Comparison of ENCODE assay signal across 24 cellular contexts in the genomic region with DNA sequence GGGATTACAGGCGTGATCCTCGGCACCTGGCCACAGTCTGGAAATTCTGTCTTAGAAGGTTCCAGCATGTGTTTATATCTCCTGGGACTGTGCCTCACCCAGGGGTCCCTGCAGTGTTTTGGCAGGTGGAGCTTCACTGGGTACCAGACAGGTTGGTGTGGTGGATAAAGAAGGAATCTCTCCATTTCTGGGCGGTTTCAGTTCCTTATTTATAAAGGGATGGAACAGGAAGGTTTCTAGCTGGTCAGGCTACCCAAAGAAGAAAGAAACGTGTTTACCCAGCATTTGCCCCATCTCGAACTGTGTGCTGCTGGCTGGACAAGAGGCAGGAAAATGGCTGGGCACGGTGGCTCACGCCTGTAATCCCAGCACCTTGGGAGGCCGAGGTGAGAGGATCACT. TPM values are rescaled to one million over a fixed set of nuclear protein-coding genes. Genes with fewer than 3 reads are reported as not detected.
DNase-seq lines count a peak whose midpoint lies in the region; ATAC-seq and TF ChIP-seq lines count a peak whose summit lies in the region.
"Had no signal": no experiment of that assay in that cellular context is flagged by ENCODE, and none has a peak within 500 bp of the region (broad histone marks: within the 10 kb centered on the region; RNA-seq: fewer than 3 reads in every experiment).

No MANE protein-coding gene starts in this region.

- DNase-seq in activated CD8-positive, alpha-beta memory T cell treated with anti-CD3 and anti-CD28 coated beads, Interleukin-2, amount 10 ng/mL, durations not matched to agents 7 days and 5 days = no peak
- DNase-seq in activated CD8-positive, alpha-beta memory T cell treated with anti-CD3 and anti-CD28 coated beads for 24 hours = no peak
- no peak for DNase-seq in HL-60 (ENCODE audit: low read depth in 1 of 2, low spot score in 1 of 2)
- no peak for DNase-seq in stimulated activated effector memory CD8-positive, alpha-beta T cell treated with anti-CD3 and anti-CD28 coated beads, Interleukin-12 subunit alpha, Interleukin-12 subunit beta, amount 100 ng/mL, for 72 hours (ENCODE audit: low spot score in 2 of 2)
- no peak for DNase-seq in ovary
- no peak for DNase-seq in occipital lobe (lab: John Stamatoyannopoulos, UW)
- DNase-seq: activated CD8-positive, alpha-beta memory T cell treated with anti-CD3 and anti-CD28 coated beads, Interleukin-2, amount 50 U/mL, for 48 hours; activated effector memory CD4-positive, alpha-beta T cell treated with Interleukin-2 at 50 U/mL for 16 hours; DMS 273 treated with DMSO at 0.1 percent for 48 hours; H7; mesendoderm; naive thymus-derived CD8-positive, alpha-beta T cell; NCI-H1417; NCI-H2107; NCI-H510A treated with DMSO at 0.1 percent for 48 hours; NK-92 treated with Interleukin-12 subunit alpha and Interleukin-12 subunit beta, amount 100 ng/mL, for 24 hours; sigmoid colon; stimulated activated CD8-positive, alpha-beta memory T cell treated with anti-CD3 and anti-CD28 coated beads, Interleukin-4, amount 100 ng/mL, for 48 hours had no signal

- no peaks in the 10 kb centered on the region for H3K4me1 ChIP-seq in ovary (ENCODE audit: insufficient read depth)
- H3K4me1 ChIP-seq: breast epithelium, sigmoid colon had no signal

- H3K36me3 Mint-ChIP-seq in activated CD8-positive, alpha-beta memory T cell treated with anti-CD3 and anti-CD28 coated beads, Interleukin-2, amount 10 ng/mL, durations not matched to agents 7 days and 5 days = peaks cover 35% of the 10 kb centered on the region
- H3K36me3 Mint-ChIP-seq in dendritic cell treated with granulocyte-macrophage colony-stimulating factor and Interleukin-4, amounts not matched to agents 40 ng/mL and 50 ng/mL, for 4 days (ENCODE audit: low read depth) = peaks cover 84% of the 10 kb centered on the region
- H3K36me3 Mint-ChIP-seq in stimulated activated effector memory CD8-positive, alpha-beta T cell treated with anti-CD3 and anti-CD28 coated beads, Interleukin-12 subunit alpha, Interleukin-12 subunit beta, amount 100 ng/mL, for 72 hours = peaks cover 83% of the 10 kb centered on the region

- peak overlapping the region; percentile 91 for H3K27ac Mint-ChIP-seq in activated CD8-positive, alpha-beta memory T cell treated with anti-CD3 and anti-CD28 coated beads, Interleukin-2, amount 10 ng/mL, durations not matched to agents 7 days and 5 days
- peak overlapping the region; percentile 92 for H3K27ac Mint-ChIP-seq in dendritic cell treated with granulocyte-macrophage colony-stimulating factor and Interleukin-4, amounts not matched to agents 40 ng/mL and 50 ng/mL, for 4 days
- H3K27ac Mint-ChIP-seq in stimulated activated effector memory CD8-positive, alpha-beta T cell treated with anti-CD3 and anti-CD28 coated beads, Interleukin-12 subunit alpha, Interleukin-12 subunit beta, amount 100 ng/mL, for 72 hours = peak overlapping the region; percentile 48

- no peak for TF ChIP-seq CTCF in HL-60 (IDR thresholded peaks at IDR 0.05; ENCODE audit: insufficient read depth, low read length)
- no peak for TF ChIP-seq CTCF in ovary (IDR thresholded peaks at IDR 0.05)

- no peak for TF ChIP-seq EP300 in ovary (IDR thresholded peaks at IDR 0.05)

- ATAC-seq in activated CD8-positive, alpha-beta memory T cell treated with anti-CD3 and anti-CD28 coated beads, Interleukin-2, amount 10 ng/mL, durations not matched to agents 7 days and 5 days = no peak
- no peak for ATAC-seq in stimulated activated effector memory CD8-positive, alpha-beta T cell treated with anti-CD3 and anti-CD28 coated beads, Interleukin-12 subunit alpha, Interleukin-12 subunit beta, amount 100 ng/mL, for 72 hours
- ATAC-seq in HG03280 (IDR thresholded peaks at IDR 0.05; ENCODE audit: unreplicated experiment) = no peak

- TF ChIP-seq POLR2A in ovary (IDR thresholded peaks at IDR 0.05) = no peak

- CTCF ChIA-PET in activated CD8-positive, alpha-beta memory T cell treated with anti-CD3 and anti-CD28 coated beads, Interleukin-2, amount 10 ng/mL, durations not matched to agents 7 days and 5 days (lab: Charles Lee) = interaction anchor here (0.7 to 2.8 kb wide), 4 partner anchors 9 to 136 kb away, joined by 3 to 14 read pairs (median 4); a partner anchor contains a TSS

- no peaks in the 10 kb centered on the region for H3K9me3 Mint-ChIP-seq in activated CD8-positive, alpha-beta memory T cell treated with anti-CD3 and anti-CD28 coated beads, Interleukin-2, amount 10 ng/mL, durations not matched to agents 7 days and 5 days (ENCODE audit: low read depth)
- no peaks in the 10 kb centered on the region for H3K9me3 Mint-ChIP-seq in dendritic cell treated with granulocyte-macrophage colony-stimulating factor and Interleukin-4, amounts not matched to agents 40 ng/mL and 50 ng/mL, for 4 days
- H3K9me3 Mint-ChIP-seq in stimulated activated effector memory CD8-positive, alpha-beta T cell treated with anti-CD3 and anti-CD28 coated beads, Interleukin-12 subunit alpha, Interleukin-12 subunit beta, amount 100 ng/mL, for 72 hours = no peaks in the 10 kb centered on the region
- H3K9me3 Mint-ChIP-seq: naive thymus-derived CD8-positive, alpha-beta T cell had no signal

- no peak overlapping the region for H3K4me3 Mint-ChIP-seq in activated CD8-positive, alpha-beta memory T cell treated with anti-CD3 and anti-CD28 coated beads, Interleukin-2, amount 10 ng/mL, durations not matched to agents 7 days and 5 days
- H3K4me3 Mint-ChIP-seq in dendritic cell treated with granulocyte-macrophage colony-stimulating factor and Interleukin-4, amounts not matched to agents 40 ng/mL and 50 ng/mL, for 4 days = peak overlapping the region; percentile 55
- H3K4me3 Mint-ChIP-seq in stimulated activated effector memory CD8-positive, alpha-beta T cell treated with anti-CD3 and anti-CD28 coated beads, Interleukin-12 subunit alpha, Interleukin-12 subunit beta, amount 100 ng/mL, for 72 hours = peak overlapping the region; percentile 36
- H3K4me3 Mint-ChIP-seq: CD4-positive, alpha-beta memory T cell; naive thymus-derived CD8-positive, alpha-beta T cell had no signal

- H3K27ac ChIP-seq in HL-60 (replicated peaks) = peak overlapping the region; percentile 64
- no peak overlapping the region for H3K27ac ChIP-seq in ovary
- H3K27ac ChIP-seq: breast epithelium had no signal

- intact Hi-C loops in dendritic cell treated with granulocyte-macrophage colony-stimulating factor and Interleukin-4, amounts not matched to agents 40 ng/mL and 50 ng/mL, for 4 days (cut with micrococcal nuclease) = no loop called here
- intact Hi-C loops in ovary (cut with DNase I) = loop anchor here in 2 of 4 donors (10.0 kb wide), 2 partner anchors 150 to 190 kb away; no protein-coding TSS in a partner anchor

- H3K4me3 ChIP-seq in HL-60 (replicated peaks; ENCODE audit: insufficient read depth, low read length) = no peak overlapping the region
- H3K4me3 ChIP-seq in ovary = no peak overlapping the region
- H3K4me3 ChIP-seq: breast epithelium, sigmoid colon had no signal

- peaks cover 45% of the 10 kb centered on the region for H3K4me1 Mint-ChIP-seq in activated CD8-positive, alpha-beta memory T cell treated with anti-CD3 and anti-CD28 coated beads, Interleukin-2, amount 10 ng/mL, durations not matched to agents 7 days and 5 days
- peaks cover 67% of the 10 kb centered on the region for H3K4me1 Mint-ChIP-seq in dendritic cell treated with granulocyte-macrophage colony-stimulating factor and Interleukin-4, amounts not matched to agents 40 ng/mL and 50 ng/mL, for 4 days (ENCODE audit: low read depth)
- H3K4me1 Mint-ChIP-seq in stimulated activated effector memory CD8-positive, alpha-beta T cell treated with anti-CD3 and anti-CD28 coated beads, Interleukin-12 subunit alpha, Interleukin-12 subunit beta, amount 100 ng/mL, for 72 hours = peaks cover 49% of the 10 kb centered on the region

- no peaks in the 10 kb centered on the region for H3K27me3 ChIP-seq in HL-60 (ENCODE audit: insufficient read depth, poor library complexity, severe bottlenecking)
- no peaks in the 10 kb centered on the region for H3K27me3 ChIP-seq in ovary
- H3K27me3 ChIP-seq: breast epithelium, sigmoid colon had no signal

- H3K9me3 ChIP-seq in ovary = no peaks in the 10 kb centered on the region
- H3K9me3 ChIP-seq: breast epithelium, sigmoid colon had no signal

- no peaks in the 10 kb centered on the region for H3K27me3 Mint-ChIP-seq in activated CD8-positive, alpha-beta memory T cell treated with anti-CD3 and anti-CD28 coated beads, Interleukin-2, amount 10 ng/mL, durations not matched to agents 7 days and 5 days
- no peaks in the 10 kb centered on the region for H3K27me3 Mint-ChIP-seq in dendritic cell treated with granulocyte-macrophage colony-stimulating factor and Interleukin-4, amounts not matched to agents 40 ng/mL and 50 ng/mL, for 4 days
- H3K27me3 Mint-ChIP-seq: CD4-positive, alpha-beta memory T cell; naive thymus-derived CD8-positive, alpha-beta T cell had no signal

- WGBS in ovary, 3 donors = 86 to 91% (median 88%) methylated on average over 8 of the region's 8 CpGs

- no peaks in the 10 kb centered on the region for H3K36me3 ChIP-seq in ovary

RNA-seq across cellular contexts. Expression of a gene that starts 9.8 kb away (rescaled TPM):
- total RNA-seq in activated CD8-positive, alpha-beta memory T cell treated with anti-CD3 and anti-CD28 coated beads, Interleukin-2, amount 10 ng/mL, durations not matched to agents 7 days and 5 days = 100 to 1,000 TPM; 160 to 184 TPM
- total RNA-seq in ovary (10 to 100 TPM; 31.0 to 69.1 (median 60.1) TPM), occipital lobe (49.0 TPM)
- polyA plus RNA-seq in ovary = 10 to 100 TPM; 19.0 to 30.6 TPM

RNA-seq across cellular contexts. Expression of a gene that starts 22.9 kb away (rescaled TPM):
- 10 to 100 TPM; 15.8 to 20.7 TPM for total RNA-seq in activated CD8-positive, alpha-beta memory T cell treated with anti-CD3 and anti-CD28 coated beads, Interleukin-2, amount 10 ng/mL, durations not matched to agents 7 days and 5 days
- total RNA-seq in ovary (10 to 100 TPM in 6 of 7 donors, 1 to 10 TPM in 1; 9.2 to 18.9 (median 13.6) TPM), occipital lobe (9.8 TPM)
- 10 to 100 TPM in 1 of 2 donors, 1 to 10 TPM in 1; 6.1 to 20.4 TPM for polyA plus RNA-seq in ovary

RNA-seq across cellular contexts. Expression of a gene that starts 29.4 kb away (rescaled TPM):
- 10 to 100 TPM in 1 of 2 experiments, 1 to 10 TPM in 1; 8.9 to 11.3 TPM for total RNA-seq in activated CD8-positive, alpha-beta memory T cell treated with anti-CD3 and anti-CD28 coated beads, Interleukin-2, amount 10 ng/mL, durations not matched to agents 7 days and 5 days
- total RNA-seq in ovary = 100 to 1,000 TPM in 2 of 7 donors, 10 to 100 TPM in 5; 55.0 to 112 (median 88.2) TPM
- polyA plus RNA-seq in ovary = 10 to 100 TPM in 1 of 2 donors, 1 to 10 TPM in 1; 9.2 to 91.7 TPM
- total RNA-seq in occipital lobe = 9.0 TPM

RNA-seq across cellular contexts. Expression of a gene that starts 50.4 kb away (rescaled TPM):
- total RNA-seq in activated CD8-positive, alpha-beta memory T cell treated with anti-CD3 and anti-CD28 coated beads, Interleukin-2, amount 10 ng/mL, durations not matched to agents 7 days and 5 days = under 1 TPM; 0.15 to 0.30 TPM
- total RNA-seq in ovary (1 to 10 TPM in 4 of 7 donors, under 1 TPM in 3; 0.08 to 8.2 (median 1.9) TPM), occipital lobe (17.0 TPM)
- polyA plus RNA-seq in ovary = 1 to 10 TPM in 1 of 2 donors, under 1 TPM in 1; 0.57 to 1.4 TPM
- total RNA-seq: posterior vena cava, RPMI7951 had no signal

RNA-seq across cellular contexts. Expression of a gene that starts 56.5 kb away (rescaled TPM):
- total RNA-seq in activated CD8-positive, alpha-beta memory T cell treated with anti-CD3 and anti-CD28 coated beads, Interleukin-2, amount 10 ng/mL, durations not matched to agents 7 days and 5 days = 1 to 10 TPM in 1 of 2 experiments, under 1 TPM in 1; 0.58 to 1.9 TPM
- 1 to 10 TPM; 2.8 to 5.1 (median 3.7) TPM for total RNA-seq in ovary
- polyA plus RNA-seq in ovary = 1 to 10 TPM in 1 of 2 donors, under 1 TPM in 1; 0.40 to 6.0 TPM
- 0.94 TPM for total RNA-seq in occipital lobe
